ENCODE assay signal across 8 cellular contexts in the genomic region with DNA sequence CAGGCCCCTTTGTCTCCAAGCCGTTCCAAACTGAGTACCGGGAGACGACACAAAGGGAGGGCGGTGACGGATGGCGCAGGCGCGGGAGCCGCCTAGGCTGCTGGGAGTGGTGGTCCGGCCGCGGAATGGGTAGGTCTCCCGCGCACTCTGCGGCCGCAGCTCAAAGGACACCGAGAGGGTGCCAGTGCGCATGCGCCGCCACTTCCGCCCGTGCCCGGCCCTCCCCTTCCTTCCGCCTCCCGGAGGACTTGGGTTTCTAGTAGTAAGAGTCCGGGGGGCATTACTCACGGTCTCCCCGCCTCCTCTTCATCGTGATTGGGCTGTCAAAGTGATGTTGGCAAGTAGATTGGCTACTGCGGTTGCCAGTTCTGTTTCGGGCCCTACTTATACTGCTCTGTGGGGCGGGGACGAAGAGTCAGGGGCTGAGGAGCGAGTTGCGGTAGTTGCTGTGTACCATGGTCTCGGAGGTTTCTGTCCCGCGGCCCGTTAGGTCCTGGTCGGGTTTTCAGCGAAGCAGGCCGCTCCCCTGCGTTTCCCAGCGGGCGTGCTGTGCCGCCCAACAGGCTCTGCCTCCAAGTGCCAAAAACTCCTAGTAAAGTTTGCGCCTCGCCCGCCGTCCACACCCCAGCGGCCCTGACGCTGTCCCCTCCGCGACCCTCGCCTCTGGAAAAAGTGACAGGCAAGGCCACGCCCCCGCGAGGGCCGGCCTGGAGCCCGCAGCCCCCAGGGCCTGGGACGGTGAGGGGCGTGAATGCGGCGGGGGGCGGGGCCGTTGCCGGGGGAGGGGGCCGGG. TPM values are rescaled to one million over a fixed set of nuclear protein-coding genes. Genes with fewer than 3 reads are reported as not detected.
A peak's percentile ranks its signal among the peaks of the same experiment; 100 is the strongest.
DNase-seq lines count a peak whose midpoint lies in the region; ATAC-seq and TF ChIP-seq lines count a peak whose summit lies in the region.

No MANE protein-coding gene starts in this region.

- peaks cover 5% of the 10 kb centered on the region; the same call in 1 of the 2 replicates for H3K9me3 ChIP-seq in AG04450 (ENCODE audit: control insufficient read depth, insufficient read depth, low read length)
- H3K9me3 ChIP-seq in WERI-Rb-1 (ENCODE audit: severe bottlenecking) = no peaks in the 10 kb centered on the region
- H3K9me3 ChIP-seq in mammary epithelial cell (replicated peaks; ENCODE audit: insufficient read depth, low read length) = no peaks in the 10 kb centered on the region
- H3K9me3 ChIP-seq in iPS-20b (ENCODE audit: insufficient read depth, low read depth, low read length) = no peaks in the 10 kb centered on the region
- no peaks in the 10 kb centered on the region for H3K9me3 ChIP-seq in skeletal muscle tissue (ENCODE audit: control insufficient read depth in 3 of 3, low read length in 3 of 3)

- H2AFZ ChIP-seq in mammary epithelial cell (ENCODE audit: low read depth, low read length) = peak overlapping the region; percentile 90

- H3K36me3 ChIP-seq in WERI-Rb-1 (peaks cover 5% of the 10 kb centered on the region), mammary epithelial cell (ENCODE audit: insufficient read depth, low read length) (no peaks in the 10 kb centered on the region), iPS-20b (ENCODE audit: insufficient read depth, low read depth, low read length) (no peaks in the 10 kb centered on the region), skeletal muscle tissue (ENCODE audit: control insufficient read depth in 3 of 3, insufficient read depth in 3 of 3, low read length in 3 of 3) (no peaks in the 10 kb centered on the region)

- H3K27ac ChIP-seq in AG04450 (ENCODE audit: low read depth, low read length) (peak overlapping the region; percentile 100), WERI-Rb-1 (peak overlapping the region; percentile 100), mammary epithelial cell (ENCODE audit: insufficient read depth, low read depth, low read length) (peak overlapping the region; percentile 93), iPS-20b (ENCODE audit: low read length) (peak overlapping the region; percentile 99), skeletal muscle tissue (ENCODE audit: low read depth, low read length) (peak overlapping the region; percentile 98)

- POLR2A ChIA-PET in AG04450 (lab: Yijun Ruan, JAX) = interaction anchor here (0.6 to 1.6 kb wide), 12 partner anchors 9 to 568 kb away, joined by 3 to 18 read pairs (median 5); no protein-coding TSS in a partner anchor

- H4K20me1 ChIP-seq in mammary epithelial cell (ENCODE audit: insufficient read depth, low read length) = no peaks in the 10 kb centered on the region

- no TSS peak for BruUV-seq in mammary epithelial cell (replicated peaks; lab: Mats Ljungman, UMichigan)

- intact Hi-C loops in mammary epithelial cell (cut with micrococcal nuclease) = loop anchor here (1.0 to 10.0 kb wide), 5 partner anchors 8 to 491 kb away; a partner anchor contains a TSS

- DNase-seq in AG04450 (ENCODE audit: low read depth, low spot score) (peak; percentile 100), NCI-H2196 treated with DMSO at 0.1 percent for 48 hours (lab: John Stamatoyannopoulos, UW; ENCODE audit: unreplicated experiment) (peak; percentile 88), WERI-Rb-1 (peak; percentile 100), mammary epithelial cell (peak; percentile 99)

- H3K4me3 ChIP-seq in AG04450 (ENCODE audit: low read depth, low read length) (peak overlapping the region; percentile 96), WERI-Rb-1 (ENCODE audit: low read depth, low read length) (peak overlapping the region; percentile 77), mammary epithelial cell (replicated peaks in 1 of 3; ENCODE audit: insufficient read depth in 1 of 3, low read depth in 2 of 3, low read length in 3 of 3) (peak overlapping the region; percentile 85 to 95 (median 94)), iPS-20b (ENCODE audit: low read length) (peak overlapping the region; percentile 86), skeletal muscle tissue (ENCODE audit: low read length in 3 of 3) (peak overlapping the region; percentile 90 to 99 (median 99))

- in situ Hi-C loops in mammary epithelial cell (cut with MboI; ENCODE audit: low sequenced_read_pairs in 2 of 2) = no loop called here

- TF ChIP-seq CTCF in AG04450 (IDR thresholded peaks at IDR 0.05; ENCODE audit: low read depth, low read length) (no peak), WERI-Rb-1 (IDR thresholded peaks at IDR 0.05; ENCODE audit: low read depth, low read length) (no peak), mammary epithelial cell (conservative IDR thresholded peaks at IDR 0.05 in 1 of 2, IDR thresholded peaks at IDR 0.05 in 1 of 2; ENCODE audit: extremely low read depth in 1 of 2, insufficient read depth in 1 of 2, low read depth in 1 of 2, low read length in 2 of 2) (no peak)

- WGBS in mammary epithelial cell (ENCODE audit: low coverage, missing lambda C conversion rate) = under 1% methylated on average over 30 of the region's 68 CpGs

- H3K9ac ChIP-seq in mammary epithelial cell (ENCODE audit: insufficient read depth, low read length) = peak overlapping the region; percentile 93
- H3K9ac ChIP-seq in iPS-20b (ENCODE audit: low read depth, low read length) = peak overlapping the region; percentile 98
- H3K9ac ChIP-seq in skeletal muscle tissue (ENCODE audit: low read depth in 1 of 3, low read length in 3 of 3) = peak overlapping the region; percentile 95 to 100 (median 98)

- ATAC-seq in GM18907 (IDR thresholded peaks at IDR 0.05; ENCODE audit: unreplicated experiment) (peak; percentile 64), HG03139 (IDR thresholded peaks at IDR 0.05; ENCODE audit: unreplicated experiment) (peak; percentile 41)

- no peaks in the 10 kb centered on the region for H3K27me3 ChIP-seq in AG04450 (ENCODE audit: control insufficient read depth, insufficient read depth, low read length)
- H3K27me3 ChIP-seq in WERI-Rb-1 (ENCODE audit: insufficient read depth, low read depth, severe bottlenecking) = no peaks in the 10 kb centered on the region
- H3K27me3 ChIP-seq in mammary epithelial cell (ENCODE audit: insufficient read depth, low read length) = no peaks in the 10 kb centered on the region
- H3K27me3 ChIP-seq in iPS-20b (ENCODE audit: insufficient read depth, low read length) = no peaks in the 10 kb centered on the region
- no peaks in the 10 kb centered on the region for H3K27me3 ChIP-seq in skeletal muscle tissue (ENCODE audit: control insufficient read depth in 3 of 3, insufficient read depth in 3 of 3, low read length in 3 of 3)

- H3K4me2 ChIP-seq in mammary epithelial cell (ENCODE audit: insufficient read depth, low read depth, low read length) = peak overlapping the region; percentile 100

- peaks cover 43% of the 10 kb centered on the region for H3K79me2 ChIP-seq in mammary epithelial cell (ENCODE audit: insufficient read depth, low read length)

- peaks cover 15% of the 10 kb centered on the region for H3K4me1 ChIP-seq in mammary epithelial cell (ENCODE audit: insufficient read depth, low read length)
- peaks cover 14% of the 10 kb centered on the region; the same call in 1 of the 2 replicates for H3K4me1 ChIP-seq in iPS-20b (ENCODE audit: insufficient read depth, low read length)
- peaks cover 18 to 27% (median 21%) of the 10 kb centered on the region in 3 donors for H3K4me1 ChIP-seq in skeletal muscle tissue (ENCODE audit: control insufficient read depth in 3 of 3, insufficient read depth in 3 of 3, low read length in 3 of 3)

- dilution Hi-C loops in mammary epithelial cell (cut with HindIII; ENCODE audit: low sequenced_read_pairs) = no loop called here

- CTCF ChIA-PET in AG04450 (lab: Charles Lee) = interaction anchor here (0.8 to 1.1 kb wide), 2 partner anchors 68 to 202 kb away, joined by 3 read pairs; no protein-coding TSS in a partner anchor
- CTCF ChIA-PET in mammary epithelial cell (lab: Charles Lee; ENCODE audit: low non-redundant PET) = interaction anchor here (0.6 kb wide), 1 partner anchor 30 kb away, joined by 3 read pairs; no protein-coding TSS in a partner anchor

RNA-seq across cellular contexts. Expression of a gene that starts 0.5 kb away (rescaled TPM):
- polyA plus RNA-seq in AG04450 (2011; rRNA removed) = 8.7 TPM in 2 replicates
- 7.9 and 8.0 TPM in 2 replicates for polyA minus RNA-seq in AG04450 (2011; rRNA and poly(A)+ RNA removed)
- 1 to 10 TPM; 5.3 to 8.6 TPM for total RNA-seq in mammary epithelial cell
- polyA plus RNA-seq in mammary epithelial cell = 13.8 TPM
- 7.2 TPM for polyA minus RNA-seq in mammary epithelial cell
- 7.8 TPM for total RNA-seq in skeletal muscle tissue

RNA-seq across cellular contexts. Expression of a gene that starts 7.1 kb away (rescaled TPM):
- polyA plus RNA-seq in AG04450 (2011; rRNA removed) (49.7 and 51.5 TPM in 2 replicates), mammary epithelial cell (124 TPM)
- 34.9 and 36.5 TPM in 2 replicates for polyA minus RNA-seq in AG04450 (2011; rRNA and poly(A)+ RNA removed)
- total RNA-seq in mammary epithelial cell (100 to 1,000 TPM in 1 of 2 donors, 10 to 100 TPM in 1; 68.1 to 138 TPM), skeletal muscle tissue (74.6 TPM)
- 84.8 TPM for polyA minus RNA-seq in mammary epithelial cell

Comparison
In these comparisons a context has a peak if more than half of its experiments do, and no peak if none do; other contexts are left out.
1. Peak in every context shown above with its lines: DNase-seq, ATAC-seq, H3K4me3 ChIP-seq and H3K27ac ChIP-seq.